Comparison of ENCODE assay signal across 8 cellular contexts in the genomic region with DNA sequence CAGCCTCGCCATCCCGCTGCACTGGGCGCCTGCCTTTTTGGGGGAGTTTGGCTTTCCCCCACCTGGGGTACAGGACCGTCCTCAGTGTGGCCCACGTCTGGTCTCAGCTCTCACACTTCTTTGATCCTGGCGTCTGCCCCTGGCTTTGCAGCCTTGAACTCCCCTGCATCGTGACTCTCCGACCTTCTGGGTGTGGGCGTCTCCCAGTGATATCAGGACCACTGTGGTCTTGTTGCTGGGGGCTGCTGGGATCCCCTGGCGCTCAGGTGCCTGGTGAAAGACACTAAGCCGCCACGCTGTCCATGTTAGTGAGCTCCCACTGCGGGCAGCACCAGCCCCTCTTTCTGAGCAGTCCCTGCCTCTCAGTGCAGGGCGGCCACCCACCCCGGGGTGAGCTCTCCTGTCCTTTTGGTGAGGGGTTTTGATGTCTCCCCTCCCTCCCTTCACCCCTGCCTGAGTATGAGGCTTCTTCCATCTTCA. TPM values are rescaled to one million over a fixed set of nuclear protein-coding genes. Genes with fewer than 3 reads are reported as not detected.
A peak's percentile ranks its signal among the peaks of the same experiment; 100 is the strongest.
DNase-seq lines count a peak whose midpoint lies in the region; FAIRE-seq and TF ChIP-seq lines count a peak whose summit lies in the region.
"Had no signal": no experiment of that assay in that cellular context is flagged by ENCODE, and none has a peak within 500 bp of the region (broad histone marks: within the 10 kb centered on the region; RNA-seq: fewer than 3 reads in every experiment).

No MANE protein-coding gene starts in this region.

- H3K9me3 Mint-ChIP-seq in stimulated activated naive CD8-positive, alpha-beta T cell treated with anti-CD3 and anti-CD28 coated beads, Interleukin-15, Interleukin-2, amounts not matched to agents 100 ng/mL and 50 ng/mL, for 24 hours: no peaks in the 10 kb centered on the region

- H3K27me3 ChIP-seq in KMS-11 (ENCODE audit: insufficient read depth, low read depth) (no peaks in the 10 kb centered on the region), keratinocyte (ENCODE audit: control insufficient read depth, extremely low read depth, insufficient read depth, low read length) (no peaks in the 10 kb centered on the region)

- H3K9me3 ChIP-seq in keratinocyte (ENCODE audit: control insufficient read depth, low read depth, low read length): no peaks in the 10 kb centered on the region

- H3K9ac ChIP-seq in KMS-11: peak overlapping the region; percentile 99; the same call in 1 of the 2 replicates
- peak overlapping the region; percentile 86 for H3K9ac ChIP-seq in keratinocyte (ENCODE audit: control insufficient read depth, extremely low read depth, insufficient read depth, low read length)

- peak overlapping the region; percentile 89 for H3K4me3 Mint-ChIP-seq in stimulated activated naive CD8-positive, alpha-beta T cell treated with anti-CD3 and anti-CD28 coated beads, Interleukin-15, Interleukin-2, amounts not matched to agents 100 ng/mL and 50 ng/mL, for 24 hours

- H3K27ac Mint-ChIP-seq in stimulated activated naive CD8-positive, alpha-beta T cell treated with anti-CD3 and anti-CD28 coated beads, Interleukin-15, Interleukin-2, amounts not matched to agents 100 ng/mL and 50 ng/mL, for 24 hours: peak overlapping the region; percentile 97

- no peaks in the 10 kb centered on the region for H3K27me3 Mint-ChIP-seq in stimulated activated naive CD8-positive, alpha-beta T cell treated with anti-CD3 and anti-CD28 coated beads, Interleukin-15, Interleukin-2, amounts not matched to agents 100 ng/mL and 50 ng/mL, for 24 hours

- H3K4me3 ChIP-seq in KMS-11 (IDR thresholded peaks at IDR 0.05; ENCODE audit: insufficient read depth, low read depth, low read length): peak overlapping the region; percentile 31
- H3K4me3 ChIP-seq in keratinocyte (ENCODE audit: control insufficient read depth in 2 of 3, extremely low read depth in 1 of 3, insufficient read depth in 2 of 3, low read depth in 1 of 3, low read length in 3 of 3): peak overlapping the region; percentile 75 to 86 (median 83)

- H3K36me3 Mint-ChIP-seq in stimulated activated naive CD8-positive, alpha-beta T cell treated with anti-CD3 and anti-CD28 coated beads, Interleukin-15, Interleukin-2, amounts not matched to agents 100 ng/mL and 50 ng/mL, for 24 hours (ENCODE audit: low read depth): peaks cover 17% of the 10 kb centered on the region

- peaks cover 16% of the 10 kb centered on the region for H3K4me1 ChIP-seq in KMS-11 (ENCODE audit: low read depth, poor library complexity, severe bottlenecking)
- H3K4me1 ChIP-seq in keratinocyte (ENCODE audit: control insufficient read depth, extremely low read depth, insufficient read depth, low read length): peaks cover 21% of the 10 kb centered on the region

- H3K27ac ChIP-seq in KMS-11: no peak overlapping the region
- H3K27ac ChIP-seq in keratinocyte (ENCODE audit: control insufficient read depth, insufficient read depth, low read length): peak overlapping the region; percentile 24

- no peak for FAIRE-seq in keratinocyte (lab: Jason Lieb, UNC)

- no peaks in the 10 kb centered on the region for H3K9me1 ChIP-seq in keratinocyte (ENCODE audit: control insufficient read depth, extremely low read depth, insufficient read depth, low read length)

- TF ChIP-seq CTCF in KMS-11 (conservative IDR thresholded peaks at IDR 0.05; ENCODE audit: low read depth, low read length) (no peak), keratinocyte (optimal IDR thresholded peaks at IDR 0.05 in 1 of 3, IDR thresholded peaks at IDR 0.05 in 1 of 3, conservative IDR thresholded peaks at IDR 0.05 in 1 of 3; ENCODE audit: extremely low read depth in 1 of 3, insufficient read depth in 2 of 3, low read length in 3 of 3) (no peak)

- H3K79me2 ChIP-seq in KMS-11 (ENCODE audit: insufficient read depth, low read depth): peaks cover 53% of the 10 kb centered on the region
- H3K79me2 ChIP-seq in keratinocyte (ENCODE audit: control insufficient read depth, insufficient read depth, low read length): peaks cover 50% of the 10 kb centered on the region

- H3K4me2 ChIP-seq in KMS-11: peak overlapping the region; percentile 43
- peak overlapping the region; percentile 87 for H3K4me2 ChIP-seq in keratinocyte (ENCODE audit: control insufficient read depth, extremely low read depth, insufficient read depth, low read depth, low read length)

- H3K36me3 ChIP-seq in KMS-11 (ENCODE audit: insufficient read depth) (no peaks in the 10 kb centered on the region), keratinocyte (ENCODE audit: control insufficient read depth in 2 of 2, extremely low read depth in 1 of 2, insufficient read depth in 2 of 2, low read length in 2 of 2) (peaks cover 19 to 24% of the 10 kb centered on the region in 2 experiments)

- H4K20me1 ChIP-seq in KMS-11 (ENCODE audit: insufficient read depth): no peaks in the 10 kb centered on the region
- H4K20me1 ChIP-seq in keratinocyte (ENCODE audit: control insufficient read depth, extremely low read depth, insufficient read depth, low read length): peaks cover 12% of the 10 kb centered on the region

- H3K4me1 Mint-ChIP-seq in stimulated activated naive CD8-positive, alpha-beta T cell treated with anti-CD3 and anti-CD28 coated beads, Interleukin-15, Interleukin-2, amounts not matched to agents 100 ng/mL and 50 ng/mL, for 24 hours (ENCODE audit: low read depth): peaks cover 37% of the 10 kb centered on the region

- dilution Hi-C loops in keratinocyte (cut with MboI; ENCODE audit: extremely low pct_ligation_motif_present, low sequenced_read_pairs): no loop called here

- H2AFZ ChIP-seq in KMS-11 (ENCODE audit: low read depth) (no peak overlapping the region), keratinocyte (ENCODE audit: control insufficient read depth, low read length) (no peak overlapping the region)

- peak; percentile 29 for DNase-seq in activated naive CD4-positive, alpha-beta T cell treated with anti-CD3 and anti-CD28 coated beads, Interleukin-2, amount 50 U/mL, for 16 hours
- DNase-seq in keratinocyte (ENCODE audit: low read depth, low spot score) (no peak), NCI-H1105 (lab: John Stamatoyannopoulos, UW) (no peak), DMS153 (lab: John Stamatoyannopoulos, UW) (no peak), HK-2 (ENCODE audit: unreplicated experiment) (no peak)
- DNase-seq: NCI-H1930 had no signal

RNA-seq across cellular contexts. Expression of a gene that starts 1.3 kb away (rescaled TPM):
- polyA plus RNA-seq in keratinocyte: 4.1 to 15.0 TPM (median 8.6 TPM) in 3 replicates
- 84.3 TPM for polyA plus RNA-seq in keratinocyte (2011; ENCODE audit: low read depth)
- polyA plus RNA-seq in keratinocyte (2011; cell fraction: cytosol; rRNA removed): 12.8 and 19.4 TPM in 2 replicates
- 27.2 and 33.7 TPM in 2 replicates for polyA plus RNA-seq in keratinocyte (2011; cell fraction: nucleus; rRNA removed)
- polyA plus RNA-seq in keratinocyte (2012; ENCODE audit: low replicate concordance): 23.1 and 33.5 TPM in 2 replicates
- polyA minus RNA-seq in keratinocyte: 5.5 to 53.4 TPM (median 19.0 TPM) in 3 replicates
- 13.8 TPM for polyA minus RNA-seq in keratinocyte (2011; cell fraction: cytosol; rRNA and poly(A)+ RNA removed)
- polyA minus RNA-seq in keratinocyte (2011; cell fraction: nucleus; rRNA and poly(A)+ RNA removed): 7.7 and 12.1 TPM in 2 replicates

RNA-seq across cellular contexts. Expression of a gene that starts 20.7 kb away (rescaled TPM):
- 2.0 to 4.0 TPM (median 3.4 TPM) in 3 replicates for polyA plus RNA-seq in keratinocyte
- polyA plus RNA-seq in keratinocyte (2011; ENCODE audit: low read depth): 5.4 TPM
- 1.5 and 3.5 TPM in 2 replicates for polyA plus RNA-seq in keratinocyte (2011; cell fraction: cytosol; rRNA removed)
- polyA plus RNA-seq in keratinocyte (2011; cell fraction: nucleus; rRNA removed): 2.4 and 2.6 TPM in 2 replicates
- 4.3 and 7.3 TPM in 2 replicates for polyA plus RNA-seq in keratinocyte (2012; ENCODE audit: low replicate concordance)
- 0.16 TPM in 1 of 3 replicates, not detected in the others for polyA minus RNA-seq in keratinocyte
- 1.3 TPM for polyA minus RNA-seq in keratinocyte (2011; cell fraction: cytosol; rRNA and poly(A)+ RNA removed)
- polyA minus RNA-seq in keratinocyte (2011; cell fraction: nucleus; rRNA and poly(A)+ RNA removed): 0.32 and 0.62 TPM in 2 replicates

RNA-seq across cellular contexts. Expression of a gene that starts 23.3 kb away (rescaled TPM):
- polyA plus RNA-seq in keratinocyte: 25.7 to 56.9 TPM (median 42.2 TPM) in 3 replicates
- 33.4 TPM for polyA plus RNA-seq in keratinocyte (2011; ENCODE audit: low read depth)
- 31.8 and 39.6 TPM in 2 replicates for polyA plus RNA-seq in keratinocyte (2011; cell fraction: cytosol; rRNA removed)
- polyA plus RNA-seq in keratinocyte (2011; cell fraction: nucleus; rRNA removed): 53.0 and 59.8 TPM in 2 replicates
- 30.1 and 65.7 TPM in 2 replicates for polyA plus RNA-seq in keratinocyte (2012; ENCODE audit: low replicate concordance)
- 13.7 to 35.2 TPM (median 21.2 TPM) in 3 replicates for polyA minus RNA-seq in keratinocyte
- 24.6 TPM for polyA minus RNA-seq in keratinocyte (2011; cell fraction: cytosol; rRNA and poly(A)+ RNA removed)
- 7.9 and 13.9 TPM in 2 replicates for polyA minus RNA-seq in keratinocyte (2011; cell fraction: nucleus; rRNA and poly(A)+ RNA removed)

RNA-seq across cellular contexts. Expression of a gene that starts 23.4 kb away (rescaled TPM):
- polyA plus RNA-seq in keratinocyte: 6.8 to 9.2 TPM (median 7.8 TPM) in 3 replicates
- 8.0 TPM for polyA plus RNA-seq in keratinocyte (2011; ENCODE audit: low read depth)
- 4.3 and 10.8 TPM in 2 replicates for polyA plus RNA-seq in keratinocyte (2011; cell fraction: cytosol; rRNA removed)
- 6.2 and 9.6 TPM in 2 replicates for polyA plus RNA-seq in keratinocyte (2011; cell fraction: nucleus; rRNA removed)
- 8.1 and 15.5 TPM in 2 replicates for polyA plus RNA-seq in keratinocyte (2012; ENCODE audit: low replicate concordance)
- 1.5 to 10.0 TPM (median 1.7 TPM) in 3 replicates for polyA minus RNA-seq in keratinocyte
- 9.8 TPM for polyA minus RNA-seq in keratinocyte (2011; cell fraction: cytosol; rRNA and poly(A)+ RNA removed)
- polyA minus RNA-seq in keratinocyte (2011; cell fraction: nucleus; rRNA and poly(A)+ RNA removed): 1.2 and 2.6 TPM in 2 replicates

RNA-seq across cellular contexts. Expression of a gene that starts 34.1 kb away (rescaled TPM):
- polyA plus RNA-seq in keratinocyte: 1.5 to 2.2 TPM (median 1.8 TPM) in 3 replicates
- 2.8 TPM for polyA plus RNA-seq in keratinocyte (2011; ENCODE audit: low read depth)
- polyA plus RNA-seq in keratinocyte (2011; cell fraction: cytosol; rRNA removed): 1.0 and 2.2 TPM in 2 replicates
- 10.2 and 10.8 TPM in 2 replicates for polyA plus RNA-seq in keratinocyte (2011; cell fraction: nucleus; rRNA removed)
- polyA plus RNA-seq in keratinocyte (2012; ENCODE audit: low replicate concordance): 4.5 and 6.4 TPM in 2 replicates
- 1.7 to 3.1 TPM (median 2.9 TPM) in 3 replicates for polyA minus RNA-seq in keratinocyte
- 2.3 TPM for polyA minus RNA-seq in keratinocyte (2011; cell fraction: cytosol; rRNA and poly(A)+ RNA removed)
- 2.1 and 2.6 TPM in 2 replicates for polyA minus RNA-seq in keratinocyte (2011; cell fraction: nucleus; rRNA and poly(A)+ RNA removed)
